ENCODE assay signal across 23 cellular contexts in genomic region chr12:2229661-2230539, GRCh38.
DNase-seq lines count a peak whose midpoint lies in the region; ATAC-seq, FAIRE-seq and TF ChIP-seq lines count a peak whose summit lies in the region.
"Had no signal": no experiment of that assay in that cellular context is flagged by ENCODE, and none has a peak within 500 bp of the region (broad histone marks: within the 10 kb centered on the region; RNA-seq: fewer than 3 reads in every experiment).

No MANE protein-coding gene starts in this region.

- no peak overlapping the region for H3K27ac Mint-ChIP-seq in CD14-positive monocyte
- H3K27ac Mint-ChIP-seq in activated CD4-positive, alpha-beta T cell treated with anti-CD3 and anti-CD28 coated beads, Interleukin-2, amount 10 ng/mL, durations not matched to agents 7 days and 5 days: no peak overlapping the region
- H3K27ac Mint-ChIP-seq: mesothelial cell of epicardium, nephron progenitor cell had no signal

- no peaks in the 10 kb centered on the region for H3K79me1 ChIP-seq in neuronal stem cell (ENCODE audit: low read depth, low read length)

- in situ Hi-C loops in GM12878 (cut with MboI): no loop called here

- H3K4me3 Mint-ChIP-seq in CD14-positive monocyte: peak overlapping the region; percentile 40 to 52
- H3K4me3 Mint-ChIP-seq in activated CD4-positive, alpha-beta T cell treated with anti-CD3 and anti-CD28 coated beads, Interleukin-2, amount 10 ng/mL, durations not matched to agents 7 days and 5 days: no peak overlapping the region
- H3K4me3 Mint-ChIP-seq: mesothelial cell of epicardium, nephron progenitor cell had no signal

- no peak overlapping the region for H2BK15ac ChIP-seq in neuronal stem cell (ENCODE audit: low read length)

- no peak for TF ChIP-seq EP300 in GM12878 (IDR thresholded peaks at IDR 0.05; ENCODE audit: borderline replicate concordance in 1 of 2, control insufficient read depth in 1 of 2, low read depth in 2 of 2, low read length in 2 of 2)

- H3K4ac ChIP-seq in neuronal stem cell (ENCODE audit: low read length): no peak overlapping the region

- H2AK5ac ChIP-seq in neuronal stem cell (ENCODE audit: low read depth, low read length): peak overlapping the region; percentile 81

- no peak for TF ChIP-seq CTCF in CD14-positive monocyte (IDR thresholded peaks at IDR 0.05)
- no peak for TF ChIP-seq CTCF in GM12878 (IDR thresholded peaks at IDR 0.05 in 2 of 3, conservative IDR thresholded peaks at IDR 0.05 in 1 of 3; ENCODE audit: control insufficient read depth in 2 of 3, extremely low read depth in 1 of 3, insufficient read depth in 1 of 3, low read depth in 3 of 3, low read length in 3 of 3)
- TF ChIP-seq CTCF in left ventricle myocardium inferior (IDR thresholded peaks at IDR 0.05; ENCODE audit: borderline replicate concordance): no peak
- TF ChIP-seq CTCF in adrenal gland (IDR thresholded peaks at IDR 0.05): no peak

- H3K4me3 ChIP-seq in GM12878 (no peak overlapping the region), left ventricle myocardium inferior (peak overlapping the region; percentile 32), neuronal stem cell (ENCODE audit: low read length in 2 of 2) (peak overlapping the region in 1 of 2 donors; percentile 3), adrenal gland (no peak overlapping the region)

- TF ChIP-seq RAD21 in GM12878 (IDR thresholded peaks at IDR 0.05; ENCODE audit: insufficient read depth, low read depth, low read length): no peak

- 68% methylated on average over 58 of the region's 61 CpGs for WGBS in GM12878 (ENCODE audit: insufficient coverage, insufficient replicate concordance, low lambda C conversion rate, missing lambda C conversion rate)
- no CpG with 5 or more reads among the region's 61 CpGs for WGBS in neuronal stem cell (ENCODE audit: extremely low coverage in 2 of 2, insufficient read length in 2 of 2, insufficient replicate concordance in 1 of 2), 2 donors
- 68 to 90% (median 74%) methylated on average over 34 to 61 of the region's 61 CpGs for WGBS in adrenal gland, 4 donors

- peak overlapping the region; percentile 5 for H3K14ac ChIP-seq in neuronal stem cell (ENCODE audit: low read length)

- peak overlapping the region; percentile 80 for H2BK12ac ChIP-seq in neuronal stem cell (ENCODE audit: low read length)

- SMC1A ChIA-PET in GM12878 (lab: Charles Lee; ENCODE audit: uncharacterized antibody, unreplicated experiment): no interaction called here

- POLR2A ChIA-PET in GM12878 (lab: Charles Lee): no interaction called here
- POLR2A ChIA-PET in activated CD4-positive, alpha-beta T cell treated with anti-CD3 and anti-CD28 coated beads, Interleukin-2, amount 10 ng/mL, durations not matched to agents 7 days and 5 days (lab: Charles Lee): no interaction called here

- H3K9me3 ChIP-seq in GM12878 (replicated peaks; ENCODE audit: control insufficient read depth, insufficient read depth, low read length) (no peaks in the 10 kb centered on the region), left ventricle myocardium inferior (replicated peaks) (no peaks in the 10 kb centered on the region), neuronal stem cell (replicated peaks in 1 of 2; ENCODE audit: control insufficient read depth in 2 of 2, insufficient read depth in 1 of 2, low read depth in 1 of 2, low read length in 2 of 2) (peaks cover 0 to 2% of the 10 kb centered on the region in 2 donors), adrenal gland (replicated peaks in 1 of 3) (no peaks in the 10 kb centered on the region)

- H2AFZ ChIP-seq in GM12878 (ENCODE audit: control insufficient read depth, low read depth, low read length): peak overlapping the region; percentile 30; the same call in 1 of the 2 replicates
- no peak overlapping the region for H2AFZ ChIP-seq in neuronal stem cell (ENCODE audit: low read length)

- peaks cover 0 to 5% (median 3%) of the 10 kb centered on the region in 3 donors for H3K27me3 Mint-ChIP-seq in CD14-positive monocyte (ENCODE audit: low read depth in 3 of 3)
- peaks cover 22% of the 10 kb centered on the region for H3K27me3 Mint-ChIP-seq in activated CD4-positive, alpha-beta T cell treated with anti-CD3 and anti-CD28 coated beads, Interleukin-2, amount 10 ng/mL, durations not matched to agents 7 days and 5 days

- no peak for ATAC-seq in GM12878

- H3K4me1 ChIP-seq in GM12878 (ENCODE audit: control insufficient read depth, insufficient read depth, low read length) (no peaks in the 10 kb centered on the region), left ventricle myocardium inferior (peaks cover 97% of the 10 kb centered on the region), neuronal stem cell (ENCODE audit: control insufficient read depth in 2 of 2, insufficient read depth in 1 of 2, low read depth in 1 of 2, low read length in 2 of 2) (no peaks in the 10 kb centered on the region), adrenal gland (replicated peaks in 1 of 2) (no peaks in the 10 kb centered on the region)

- H4K20me1 ChIP-seq in GM12878 (ENCODE audit: control insufficient read depth, insufficient read depth): no peaks in the 10 kb centered on the region

- H4K8ac ChIP-seq in neuronal stem cell (ENCODE audit: low read depth, low read length): no peak overlapping the region

- no peak for FAIRE-seq in GM12878 (lab: Jason Lieb, UNC)
- FAIRE-seq: bronchial epithelial cell, kidney had no signal

- H3K36me3 Mint-ChIP-seq in CD14-positive monocyte: no peaks in the 10 kb centered on the region
- no peaks in the 10 kb centered on the region for H3K36me3 Mint-ChIP-seq in activated CD4-positive, alpha-beta T cell treated with anti-CD3 and anti-CD28 coated beads, Interleukin-2, amount 10 ng/mL, durations not matched to agents 7 days and 5 days (ENCODE audit: low read depth)
- H3K36me3 Mint-ChIP-seq: mesothelial cell of epicardium had no signal

- no TSS peak for BruUV-seq in GM12878 (replicated peaks; lab: Mats Ljungman, UMichigan)

- TF ChIP-seq POLR2A in GM12878 (IDR thresholded peaks at IDR 0.05; ENCODE audit: low read depth, low read length) (no peak), adrenal gland (IDR thresholded peaks at IDR 0.05) (no peak)

- H3K79me2 ChIP-seq in GM12878 (ENCODE audit: control insufficient read depth, insufficient read depth, low read length): no peaks in the 10 kb centered on the region

- H3K9ac ChIP-seq in GM12878 (ENCODE audit: control insufficient read depth, insufficient read depth, low read length) (no peak overlapping the region), neuronal stem cell (ENCODE audit: low read depth, low read length, poor library complexity) (no peak overlapping the region)

- H3K18ac ChIP-seq in neuronal stem cell (ENCODE audit: low read length): peak overlapping the region; percentile 77

- intact Hi-C loops in CD14-positive monocyte (cut with micrococcal nuclease): no loop called here
- intact Hi-C loops in GM12878 (cut with micrococcal nuclease; ENCODE audit: unreplicated experiment): no loop called here
- intact Hi-C loops in left ventricle myocardium inferior (cut with micrococcal nuclease): no loop called here
- intact Hi-C loops in adrenal gland (cut with DNase I): no loop called here

- RAD21 ChIA-PET in GM12878 (lab: Charles Lee; ENCODE audit: unreplicated experiment): no interaction called here

- H3K4me2 ChIP-seq in GM12878 (ENCODE audit: control insufficient read depth, insufficient read depth) (no peak overlapping the region), neuronal stem cell (ENCODE audit: insufficient read depth, low read length, poor library complexity, severe bottlenecking) (no peak overlapping the region)

- no peak for DNase-seq in CD14-positive monocyte (ENCODE audit: low spot score)
- no peak for DNase-seq in GM12878 (ENCODE audit: low read depth, low spot score)
- DNase-seq in left ventricle myocardium inferior: no peak
- no peak for DNase-seq in neuronal stem cell (ENCODE audit: low spot score)
- DNase-seq in NCI-H1436 (lab: John Stamatoyannopoulos, UW): no peak
- no peak for DNase-seq in adrenal gland
- no peak for DNase-seq in activated CD4-positive, alpha-beta T cell treated with anti-CD3 and anti-CD28 coated beads, Interleukin-2, amount 10 ng/mL, durations not matched to agents 7 days and 5 days
- DNase-seq in D341Med (ENCODE audit: low spot score): no peak
- DNase-seq: activated CD4-positive, CD25-positive, alpha-beta regulatory T cell treated with anti-CD3 and anti-CD28 coated beads, Interleukin-2, amount 50 U/mL, for 72 hours; activated effector memory CD4-positive, alpha-beta T cell treated with Interleukin-2 at 50 U/mL for 16 hours; foreskin melanocyte; GF-D8; hypothalamus; kidney; NCI-H1417 treated with DMSO at 0.1 percent for 48 hours; NCI-H2171 treated with DMSO at 0.1 percent for 48 hours; NCI-H526; nephron progenitor cell; stimulated activated CD4-positive, alpha-beta T cell treated with anti-CD3 and anti-CD28 coated beads, Interleukin-4, amount 100 ng/mL, for 24 hours; substantia nigra had no signal

- H3K9me3 Mint-ChIP-seq in CD14-positive monocyte: peaks cover 0 to 6% (median 0%) of the 10 kb centered on the region in 7 donors
- peaks cover 3% of the 10 kb centered on the region for H3K9me3 Mint-ChIP-seq in activated CD4-positive, alpha-beta T cell treated with anti-CD3 and anti-CD28 coated beads, Interleukin-2, amount 10 ng/mL, durations not matched to agents 7 days and 5 days
- H3K9me3 Mint-ChIP-seq: mesothelial cell of epicardium had no signal

- CTCF ChIA-PET in GM12878 (lab: Yijun Ruan, JAX): no interaction called here
- CTCF ChIA-PET in activated CD4-positive, alpha-beta T cell treated with anti-CD3 and anti-CD28 coated beads, Interleukin-2, amount 10 ng/mL, durations not matched to agents 7 days and 5 days (lab: Charles Lee): no interaction called here

- peak overlapping the region; percentile 77 for H3K23ac ChIP-seq in neuronal stem cell (ENCODE audit: low read depth, low read length, poor library complexity)

- no peaks in the 10 kb centered on the region for H3K27me3 ChIP-seq in GM12878 (replicated peaks in 1 of 2; ENCODE audit: control insufficient read depth in 2 of 2, insufficient read depth in 2 of 2, low read length in 1 of 2)
- no peaks in the 10 kb centered on the region for H3K27me3 ChIP-seq in left ventricle myocardium inferior (ENCODE audit: low read depth)
- H3K27me3 ChIP-seq in neuronal stem cell (ENCODE audit: control insufficient read depth in 3 of 3, insufficient read depth in 3 of 3, low read depth in 1 of 3, low read length in 3 of 3): no peaks in the 10 kb centered on the region
- H3K27me3 ChIP-seq in adrenal gland: no peaks in the 10 kb centered on the region

- peak overlapping the region; percentile 56 for H2BK5ac ChIP-seq in neuronal stem cell (ENCODE audit: low read length)

- H3K27ac ChIP-seq in GM12878 (ENCODE audit: control insufficient read depth, insufficient read depth): no peak overlapping the region
- peak overlapping the region; percentile 38 for H3K27ac ChIP-seq in left ventricle myocardium inferior (replicated peaks)
- H3K27ac ChIP-seq in neuronal stem cell (replicated peaks; ENCODE audit: low read length): no peak overlapping the region
- no peak overlapping the region for H3K27ac ChIP-seq in adrenal gland
- H3K27ac ChIP-seq: HL-60 had no signal

- H2BK120ac ChIP-seq in neuronal stem cell (ENCODE audit: low read depth, low read length): peak overlapping the region; percentile 4

- H4K91ac ChIP-seq in neuronal stem cell (ENCODE audit: low read depth, low read length, poor library complexity): no peak overlapping the region

- peaks cover 20% of the 10 kb centered on the region for H3K4me1 Mint-ChIP-seq in CD14-positive monocyte
- H3K4me1 Mint-ChIP-seq in activated CD4-positive, alpha-beta T cell treated with anti-CD3 and anti-CD28 coated beads, Interleukin-2, amount 10 ng/mL, durations not matched to agents 7 days and 5 days: no peaks in the 10 kb centered on the region
- H3K4me1 Mint-ChIP-seq: mesothelial cell of epicardium had no signal

- H3K36me3 ChIP-seq in GM12878 (ENCODE audit: control insufficient read depth in 2 of 2, insufficient read depth in 2 of 2, low read length in 1 of 2) (no peaks in the 10 kb centered on the region), left ventricle myocardium inferior (no peaks in the 10 kb centered on the region), neuronal stem cell (replicated peaks in 1 of 2; ENCODE audit: control insufficient read depth in 2 of 2, insufficient read depth in 2 of 2, low read length in 2 of 2) (no peaks in the 10 kb centered on the region), adrenal gland (replicated peaks in 1 of 2) (no peaks in the 10 kb centered on the region)
